In genomic region chr14:67602071-67602470, GRCh38 we compare ENCODE assay signal across 1 cellular context.
TF ChIP-seq lines count a peak whose summit lies in the region.

No MANE protein-coding gene starts in this region.

TF ChIP-seq in HepG2, 621 proteins besides CTCF, POLR2A, EP300 and RAD21:
- TF ChIP-seq ZSCAN30 (CRISPR knock-in tag; IDR thresholded peaks at IDR 0.05) (no peak), ZBTB46 (CRISPR knock-in tag; IDR thresholded peaks at IDR 0.05; ENCODE audit: borderline replicate concordance) (no peak), ZNF225 (CRISPR knock-in tag; IDR thresholded peaks at IDR 0.05) (no peak), KLF15 (CRISPR knock-in tag; IDR thresholded peaks at IDR 0.05; ENCODE audit: borderline replicate concordance) (no peak), IRF2 (CRISPR knock-in tag; IDR thresholded peaks at IDR 0.05) (no peak), ZNF670 (CRISPR knock-in tag; IDR thresholded peaks at IDR 0.05; ENCODE audit: borderline replicate concordance) (no peak), CHCHD3 (CRISPR knock-in tag; IDR thresholded peaks at IDR 0.05) (no peak)
